ENCODE assay signal across 1 cellular context in genomic region chr2:73175663-73176204, GRCh38.
TF ChIP-seq lines count a peak whose summit lies in the region.

No MANE protein-coding gene starts in this region.

TF ChIP-seq in HepG2, 621 proteins besides CTCF, POLR2A, EP300 and RAD21 (continued from another document and continues in another):
- peak; percentile 50; the same call in 1 of the 2 replicates for TF ChIP-seq ARID4A (CRISPR knock-in tag; IDR thresholded peaks at IDR 0.05; ENCODE audit: borderline replicate concordance)
- no peak for TF ChIP-seq ZNF609 (CRISPR knock-in tag; IDR thresholded peaks at IDR 0.05; ENCODE audit: borderline replicate concordance)
- TF ChIP-seq ZNF703 (CRISPR knock-in tag; IDR thresholded peaks at IDR 0.05; ENCODE audit: borderline replicate concordance): peak; percentile 80; the same call in 1 of the 2 replicates
- TF ChIP-seq GTF2F1 (IDR thresholded peaks at IDR 0.05; ENCODE audit: low read length): no peak
- TF ChIP-seq NR1H2 (CRISPR knock-in tag; IDR thresholded peaks at IDR 0.05; ENCODE audit: borderline replicate concordance, low read depth): no peak
- peak; percentile 89 for TF ChIP-seq HNRNPLL (IDR thresholded peaks at IDR 0.05; ENCODE audit: low read depth, low read length, poor library complexity, severe bottlenecking)
- TF ChIP-seq ZNF350 (CRISPR knock-in tag; IDR thresholded peaks at IDR 0.05; ENCODE audit: borderline replicate concordance, low read depth): 0 out of 2 replicates have a peak, but pooled peaks have one; percentile 19
- TF ChIP-seq ELF4 (CRISPR knock-in tag; IDR thresholded peaks at IDR 0.05; ENCODE audit: borderline replicate concordance): no peak
- TF ChIP-seq THYN1 (CRISPR knock-in tag; IDR thresholded peaks at IDR 0.05; ENCODE audit: borderline replicate concordance, low read depth): no peak
- 0 out of 2 replicates have a peak, but pooled peaks have one; percentile 6 for TF ChIP-seq ZHX1 (CRISPR knock-in tag; IDR thresholded peaks at IDR 0.05; ENCODE audit: low read depth)
- TF ChIP-seq PREB (CRISPR knock-in tag; IDR thresholded peaks at IDR 0.05): no peak
- no peak for TF ChIP-seq MAFF (IDR thresholded peaks at IDR 0.05; ENCODE audit: low read depth, low read length)
- TF ChIP-seq ZNF318 (CRISPR knock-in tag; IDR thresholded peaks at IDR 0.05): no peak
- peak; percentile 51 for TF ChIP-seq ZNF18 (CRISPR knock-in tag; IDR thresholded peaks at IDR 0.05; ENCODE audit: insufficient replicate concordance)
- 0 out of 2 replicates have a peak, but pooled peaks have one; percentile 22 for TF ChIP-seq KDM3A (CRISPR knock-in tag; IDR thresholded peaks at IDR 0.05; ENCODE audit: low read depth)
- no peak for TF ChIP-seq KAT7 (CRISPR knock-in tag; IDR thresholded peaks at IDR 0.05; ENCODE audit: borderline replicate concordance)
- peak; percentile 78 for TF ChIP-seq AGO1 (IDR thresholded peaks at IDR 0.05; ENCODE audit: low read depth, low read length, poor library complexity, severe bottlenecking)
- no peak for TF ChIP-seq ZNF343 (CRISPR knock-in tag; IDR thresholded peaks at IDR 0.05)
- TF ChIP-seq ZNF225 (CRISPR knock-in tag; IDR thresholded peaks at IDR 0.05): no peak
- TF ChIP-seq ERF (CRISPR knock-in tag; IDR thresholded peaks at IDR 0.05): peak; percentile 75; the same call in 1 of the 2 replicates
- TF ChIP-seq YEATS2 (CRISPR knock-in tag; IDR thresholded peaks at IDR 0.05; ENCODE audit: borderline replicate concordance): 0 out of 2 replicates have a peak, but pooled peaks have one; percentile 21
- TF ChIP-seq SOX13 (IDR thresholded peaks at IDR 0.05): no peak
- TF ChIP-seq SOX13 (CRISPR knock-in tag; conservative IDR thresholded peaks at IDR 0.05 in 1 of 2, IDR thresholded peaks at IDR 0.05 in 1 of 2): peak in 1 of 2 experiments; percentile 36; a peak in 1 of 4 replicates
- peak; percentile 65; the same call in 1 of the 2 replicates for TF ChIP-seq CC2D1A (CRISPR knock-in tag; IDR thresholded peaks at IDR 0.05)
- no peak for TF ChIP-seq TBX3 (IDR thresholded peaks at IDR 0.05; ENCODE audit: borderline replicate concordance)
- TF ChIP-seq CERS6 (CRISPR knock-in tag; IDR thresholded peaks at IDR 0.05): no peak
